1 cellular context compared by ENCODE assay signal in genomic region chr3:172751188-172751571, GRCh38.
TF ChIP-seq lines count a peak whose summit lies in the region.

No MANE protein-coding gene starts in this region.

TF ChIP-seq in HepG2, 621 proteins besides CTCF, POLR2A, EP300 and RAD21 (continues in another document):
- no peak for TF ChIP-seq SKIL (CRISPR knock-in tag; IDR thresholded peaks at IDR 0.05; ENCODE audit: borderline replicate concordance)
- TF ChIP-seq ZNF33B (CRISPR knock-in tag; IDR thresholded peaks at IDR 0.05), result no peak
- no peak for TF ChIP-seq NFIB (CRISPR knock-in tag; IDR thresholded peaks at IDR 0.05; ENCODE audit: borderline replicate concordance)
- no peak for TF ChIP-seq HOXA5 (CRISPR knock-in tag; IDR thresholded peaks at IDR 0.05)
- TF ChIP-seq RFXAP (CRISPR knock-in tag; IDR thresholded peaks at IDR 0.05; ENCODE audit: borderline replicate concordance), result no peak
- no peak for TF ChIP-seq ZNF33A (CRISPR knock-in tag; IDR thresholded peaks at IDR 0.05; ENCODE audit: borderline replicate concordance)
- no peak for TF ChIP-seq AHR (CRISPR knock-in tag; IDR thresholded peaks at IDR 0.05)
- TF ChIP-seq RFX1 (IDR thresholded peaks at IDR 0.05), result no peak
- no peak for TF ChIP-seq ZNF556 (CRISPR knock-in tag; IDR thresholded peaks at IDR 0.05; ENCODE audit: borderline replicate concordance)
- no peak for TF ChIP-seq ZNF550 (CRISPR knock-in tag; IDR thresholded peaks at IDR 0.05; ENCODE audit: borderline replicate concordance)
- no peak for TF ChIP-seq MXI1 (IDR thresholded peaks at IDR 0.05; ENCODE audit: borderline replicate concordance, low read depth, low read length)
- no peak for TF ChIP-seq ZNF780A (CRISPR knock-in tag; IDR thresholded peaks at IDR 0.05)
- TF ChIP-seq ZNF782 (CRISPR knock-in tag; IDR thresholded peaks at IDR 0.05; ENCODE audit: borderline replicate concordance), result no peak
- no peak for TF ChIP-seq ZHX2 (IDR thresholded peaks at IDR 0.05; ENCODE audit: low read depth)
- TF ChIP-seq ZHX2 (CRISPR knock-in tag; IDR thresholded peaks at IDR 0.05; ENCODE audit: borderline replicate concordance), result no peak
- no peak for TF ChIP-seq E2F5 (CRISPR knock-in tag; conservative IDR thresholded peaks at IDR 0.05)
- no peak for TF ChIP-seq IKZF5 (CRISPR knock-in tag; IDR thresholded peaks at IDR 0.05)
- no peak for TF ChIP-seq LRRFIP1 (CRISPR knock-in tag; conservative IDR thresholded peaks at IDR 0.05)
- TF ChIP-seq ZNF383 (CRISPR knock-in tag; IDR thresholded peaks at IDR 0.05; ENCODE audit: borderline replicate concordance), result no peak
- TF ChIP-seq ZNF616 (CRISPR knock-in tag; IDR thresholded peaks at IDR 0.05; ENCODE audit: low read depth), result no peak
- TF ChIP-seq IRF2 (CRISPR knock-in tag; IDR thresholded peaks at IDR 0.05), result no peak
- TF ChIP-seq LBX2 (CRISPR knock-in tag; IDR thresholded peaks at IDR 0.05; ENCODE audit: borderline replicate concordance), result no peak
- peak; percentile 34 for TF ChIP-seq ASH2L (IDR thresholded peaks at IDR 0.05; ENCODE audit: insufficient read length, low read depth, low read length)
- no peak for TF ChIP-seq ZSCAN5A (CRISPR knock-in tag; IDR thresholded peaks at IDR 0.05; ENCODE audit: borderline replicate concordance)
- no peak for TF ChIP-seq ZNF841 (CRISPR knock-in tag; IDR thresholded peaks at IDR 0.05; ENCODE audit: borderline replicate concordance)
- TF ChIP-seq ZBTB39 (CRISPR knock-in tag; IDR thresholded peaks at IDR 0.05), result no peak
- no peak for TF ChIP-seq ZNF75D (CRISPR knock-in tag; IDR thresholded peaks at IDR 0.05; ENCODE audit: borderline replicate concordance)
- peak; percentile 32; the same call in 1 of the 2 replicates for TF ChIP-seq NAIF1 (CRISPR knock-in tag; IDR thresholded peaks at IDR 0.05; ENCODE audit: borderline replicate concordance)
- TF ChIP-seq EZH2 (conservative IDR thresholded peaks at IDR 0.05; ENCODE audit: low read depth, low read length), result no peak
- TF ChIP-seq KDM5A (IDR thresholded peaks at IDR 0.05; ENCODE audit: borderline replicate concordance, low read length), result peak; percentile 4; the same call in 1 of the 2 replicates
- 0 out of 2 replicates have a peak, but pooled peaks have one; percentile 18 for TF ChIP-seq ZNF772 (CRISPR knock-in tag; IDR thresholded peaks at IDR 0.05)
- no peak for TF ChIP-seq HIC2 (CRISPR knock-in tag; IDR thresholded peaks at IDR 0.05; ENCODE audit: low read depth)
- no peak for TF ChIP-seq ZUFSP (CRISPR knock-in tag; IDR thresholded peaks at IDR 0.05; ENCODE audit: borderline replicate concordance)
- no peak for TF ChIP-seq SOX5 (CRISPR knock-in tag; IDR thresholded peaks at IDR 0.05; ENCODE audit: borderline replicate concordance)
- TF ChIP-seq ZNF879 (CRISPR knock-in tag; IDR thresholded peaks at IDR 0.05), result no peak
- TF ChIP-seq NCOA1 (CRISPR knock-in tag; IDR thresholded peaks at IDR 0.05), result 0 out of 2 replicates have a peak, but pooled peaks have one; percentile 48
- TF ChIP-seq ZMYM2 (CRISPR knock-in tag; IDR thresholded peaks at IDR 0.05), result no peak
